Comparison of ENCODE assay signal across 32 cellular contexts in genomic region chr2:99762714-99763113, GRCh38.
"Had no signal": no experiment of that assay in that cellular context is flagged by ENCODE, and none has a peak within 500 bp of the region (broad histone marks: within the 10 kb centered on the region; RNA-seq: fewer than 3 reads in every experiment).

No MANE protein-coding gene starts in this region.

- ATAC-seq: activated T-cell treated with anti-CD3 and anti-CD28 coated beads, Interleukin-2, amount 50 U/mL, for 4 hours; PC-3; Right ventricle myocardium inferior had no signal

- H3K27me3 Mint-ChIP-seq: activated B cell treated with CpG ODN at 0.5 μM for 24 hours; activated naive CD8-positive, alpha-beta T cell had no signal

- H3K36me3 Mint-ChIP-seq: activated CD4-positive, alpha-beta memory T cell treated with anti-CD3 and anti-CD28 coated beads for 36 hours; activated naive CD8-positive, alpha-beta T cell had no signal

- H3K27ac Mint-ChIP-seq: activated B cell treated with CpG ODN at 0.5 μM for 24 hours; activated CD4-positive, alpha-beta memory T cell treated with anti-CD3 and anti-CD28 coated beads for 36 hours; activated naive CD4-positive, alpha-beta T cell treated with anti-CD3 and anti-CD28 coated beads for 36 hours; activated naive CD8-positive, alpha-beta T cell; activated T-helper 1 cell treated with anti-CD3 and anti-CD28 coated beads, Interleukin-12 subunit alpha, Interleukin-12 subunit beta, Interleukin-2, Interleukin-4 antibody, amounts not matched to agents 30 ng/mL and 10 ng/mL and 1 ng/mL, durations not matched to agents 14 hours and 24 hours and 36 hours had no signal

- H3K9me3 Mint-ChIP-seq: activated B cell treated with CpG ODN at 0.5 μM for 24 hours; activated CD4-positive, alpha-beta memory T cell treated with anti-CD3 and anti-CD28 coated beads for 36 hours; activated naive CD4-positive, alpha-beta T cell treated with anti-CD3 and anti-CD28 coated beads for 36 hours; activated T-cell treated with anti-CD3 and anti-CD28 coated beads, Interleukin-2, amount 50 U/mL, for 4 hours; activated T-helper 1 cell treated with anti-CD3 and anti-CD28 coated beads, Interleukin-12 subunit alpha, Interleukin-12 subunit beta, Interleukin-2, Interleukin-4 antibody, amounts not matched to agents 30 ng/mL and 10 ng/mL and 1 ng/mL, durations not matched to agents 14 hours and 24 hours and 36 hours had no signal

- DNase-seq: activated B cell treated with CpG ODN at 0.5 μM for 24 hours; activated CD4-positive, alpha-beta memory T cell treated with anti-CD3 and anti-CD28 coated beads for 36 hours; activated CD4-positive, alpha-beta T cell treated with anti-CD3 and anti-CD28 coated beads for 4 hours; activated CD4-positive, alpha-beta T cell treated with anti-CD3 and anti-CD28 coated beads, Interleukin-2, amount 50 U/mL, for 1 hour; activated CD4-positive, CD25-positive, alpha-beta regulatory T cell treated with anti-CD3 and anti-CD28 coated beads, Interleukin-2, amount 50 U/mL, for 72 hours; activated CD8-positive, alpha-beta memory T cell treated with anti-CD3 and anti-CD28 coated beads, Interleukin-2, amount 50 U/mL, for 4 hours; activated gamma-delta T cell treated with Interleukin-2 at 50 U/mL for 16 hours; activated naive CD4-positive, alpha-beta T cell treated with anti-CD3 and anti-CD28 coated beads for 36 hours; activated T-cell treated with anti-CD3 and anti-CD28 coated beads for 4 hours; activated T-cell treated with anti-CD3 and anti-CD28 coated beads, Interleukin-2, amount 50 U/mL, for 4 hours; amniotic stem cell; aorta; NCI-H1105; NCI-H1417 treated with DMSO at 0.1 percent for 48 hours; NCI-H187 treated with DMSO at 0.1 percent for 48 hours; NCI-H2081; NCI-H2171 treated with DMSO at 0.1 percent for 48 hours; NCI-H2227 treated with DMSO at 0.1 percent for 48 hours; NCI-H446 treated with DMSO at 0.1 percent for 48 hours; NCI-H524; NCI-H69; NK-92 treated with Interleukin-12 subunit alpha and Interleukin-12 subunit beta, amount 100 ng/mL, for 24 hours; PC-3; SIG-M5; SW 1271; T-helper 9 cell had no signal

- FAIRE-seq: RCC 7860 had no signal

- H3K27ac ChIP-seq: RWPE1, VCaP had no signal

- H3K4me3 Mint-ChIP-seq: activated B cell treated with CpG ODN at 0.5 μM for 24 hours; activated CD4-positive, alpha-beta memory T cell treated with anti-CD3 and anti-CD28 coated beads for 36 hours; activated naive CD4-positive, alpha-beta T cell treated with anti-CD3 and anti-CD28 coated beads for 36 hours; activated naive CD8-positive, alpha-beta T cell; activated T-cell treated with anti-CD3 and anti-CD28 coated beads, Interleukin-2, amount 50 U/mL, for 4 hours; activated T-helper 1 cell treated with anti-CD3 and anti-CD28 coated beads, Interleukin-12 subunit alpha, Interleukin-12 subunit beta, Interleukin-2, Interleukin-4 antibody, amounts not matched to agents 30 ng/mL and 10 ng/mL and 1 ng/mL, durations not matched to agents 14 hours and 24 hours and 36 hours had no signal
